Comparison of ENCODE assay signal across 1 cellular context in genomic region chr11:130391692-130392091, GRCh38.
TF ChIP-seq lines count a peak whose summit lies in the region.

No MANE protein-coding gene starts in this region.

TF ChIP-seq in IMR-90, 13 proteins besides CTCF, POLR2A, EP300 and RAD21 (continued from another document):
- TF ChIP-seq NFE2L2 (IDR thresholded peaks at IDR 0.05; ENCODE audit: low read depth, low read length) (no peak), RFX5 (IDR thresholded peaks at IDR 0.05; ENCODE audit: low read depth, low read length) (no peak), USF2 (IDR thresholded peaks at IDR 0.05; ENCODE audit: low read depth, low read length) (no peak), MAFK (IDR thresholded peaks at IDR 0.05; ENCODE audit: low read depth, low read length) (no peak), MXI1 (IDR thresholded peaks at IDR 0.05; ENCODE audit: borderline replicate concordance, low read depth, low read length) (no peak), MAZ (IDR thresholded peaks at IDR 0.05; ENCODE audit: borderline replicate concordance, low read depth, low read length) (no peak)
